Comparison of ENCODE assay signal across 28 cellular contexts in the genomic region with DNA sequence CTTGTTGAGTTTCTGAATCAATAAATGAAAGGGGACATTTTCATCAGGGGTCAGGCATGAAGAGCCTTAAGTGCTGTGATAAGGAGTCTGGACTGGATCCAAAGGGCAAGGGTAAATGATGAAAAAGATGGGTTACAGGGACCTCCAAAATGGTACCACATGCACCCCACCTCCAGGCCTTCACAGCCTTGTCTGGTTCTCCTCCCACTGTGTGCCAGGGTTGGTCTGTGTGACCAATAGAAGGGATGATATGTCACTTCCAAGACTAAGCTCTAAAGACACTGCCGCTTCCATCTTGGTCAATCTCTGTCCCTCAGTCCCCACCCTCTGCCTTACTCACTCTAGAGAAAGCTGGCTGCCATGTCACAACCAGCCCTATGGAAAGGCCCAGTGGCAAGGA.
"Had no signal": no experiment of that assay in that cellular context is flagged by ENCODE, and none has a peak within 500 bp of the region (broad histone marks: within the 10 kb centered on the region; RNA-seq: fewer than 3 reads in every experiment).

No MANE protein-coding gene starts in this region.

- H3K36me3 ChIP-seq: neutrophil, ovary, right lobe of liver, sigmoid colon, spleen, suprapubic skin, tibial artery, transverse colon, upper lobe of right lung, uterus had no signal

- H3K4me3 ChIP-seq: ovary, psoas muscle, right lobe of liver, sigmoid colon, spleen, suprapubic skin, testis, tibial artery, transverse colon, upper lobe of right lung, uterus had no signal

- H3K27me3 ChIP-seq: neutrophil, ovary, right lobe of liver, sigmoid colon, spleen, suprapubic skin, testis, transverse colon, upper lobe of right lung, uterus had no signal

- H3K4me1 ChIP-seq: parathyroid adenoma, psoas muscle, sigmoid colon, suprapubic skin, testis, tibial artery, transverse colon, upper lobe of right lung, uterus had no signal

- H3K9ac ChIP-seq: parathyroid adenoma had no signal

- H3K79me2 ChIP-seq: parathyroid adenoma had no signal

- DNase-seq: naive thymus-derived CD8-positive, alpha-beta T cell; nephron progenitor cell; occipital lobe; ovary; posterior cingulate gyrus; psoas muscle; right cardiac atrium; right lobe of liver; sigmoid colon; small intestine; spleen; stimulated activated CD4-positive, alpha-beta T cell treated with anti-CD3 and anti-CD28 coated beads, Interleukin-12 subunit alpha, Interleukin-12 subunit beta, amount 100 ng/mL, for 4 hours; stimulated activated CD4-positive, alpha-beta T cell treated with anti-CD3 and anti-CD28 coated beads, Interleukin-1b, Interleukin-23, amount 100 ng/mL, for 48 hours; stimulated activated CD4-positive, alpha-beta T cell treated with anti-CD3 and anti-CD28 coated beads, Interleukin-4, amount 100 ng/mL, for 1 hour; stimulated activated CD4-positive, alpha-beta T cell treated with anti-CD3 and anti-CD28 coated beads, Interleukin-4, amount 100 ng/mL, for 4 hours; stimulated activated CD8-positive, alpha-beta memory T cell treated with anti-CD3 and anti-CD28 coated beads, Interleukin-4, amount 100 ng/mL, for 48 hours; stimulated activated naive CD4-positive, alpha-beta T cell; stimulated activated naive CD8-positive, alpha-beta T cell treated with anti-CD3 and anti-CD28 coated beads, Interleukin-15, amount 100 ng/mL, for 72 hours; stimulated activated naive CD8-positive, alpha-beta T cell treated with anti-CD3 and anti-CD28 coated beads, Interleukin-15, Interleukin-2, amounts not matched to agents 100 U/mL and 50 U/mL, for 24 hours; substantia nigra; testis; tibial artery; transverse colon; upper lobe of right lung; uterus had no signal

- H3K27ac ChIP-seq: neutrophil, ovary, parathyroid adenoma, psoas muscle, right lobe of liver, sigmoid colon, spleen, suprapubic skin, testis, tibial artery, transverse colon, upper lobe of right lung, uterus had no signal

- H3K9me3 ChIP-seq: neutrophil, ovary, psoas muscle, right lobe of liver, sigmoid colon, spleen, suprapubic skin, testis, tibial artery, transverse colon, upper lobe of right lung, uterus had no signal

- H2AFZ ChIP-seq: parathyroid adenoma had no signal
